In the genomic region with DNA sequence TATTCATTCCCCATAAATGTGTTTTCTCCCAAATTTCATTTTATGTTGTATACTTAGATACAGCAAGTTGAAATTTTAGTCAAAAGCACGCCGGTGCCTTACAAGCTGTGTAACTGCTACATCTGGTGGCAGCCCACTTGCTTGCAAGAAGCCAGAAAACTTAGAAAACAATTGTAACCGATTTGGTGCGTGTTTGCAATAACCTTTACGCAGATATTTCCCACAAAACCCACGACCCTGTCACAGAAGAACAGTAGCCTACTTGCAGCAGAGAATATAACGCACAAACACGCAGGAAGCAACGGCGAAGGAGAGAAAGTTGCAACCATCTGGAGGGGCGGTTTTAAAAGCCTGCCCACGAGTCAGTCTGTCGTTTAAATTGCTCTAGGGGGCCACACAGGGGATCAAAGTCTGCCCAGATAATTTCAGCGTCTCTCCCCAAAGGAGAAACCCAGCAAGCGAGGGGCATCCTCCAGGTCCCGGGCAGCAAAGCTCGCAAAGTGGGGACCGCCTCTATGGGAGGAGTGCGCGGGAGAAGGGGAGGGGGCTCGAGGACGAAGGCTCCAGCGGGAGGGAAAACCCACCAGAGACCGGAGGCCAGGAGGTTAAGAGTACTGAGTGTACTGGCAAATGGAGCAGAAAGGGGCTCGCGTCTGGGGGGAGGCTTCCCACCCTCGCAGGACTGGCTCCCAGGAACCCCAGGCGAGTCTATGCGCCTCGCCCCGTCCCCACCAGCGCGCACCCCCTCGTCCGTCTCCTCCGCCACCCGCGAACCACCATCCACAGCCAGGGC, we compare ENCODE assay signal across 8 cellular contexts. TPM values are rescaled to one million over a fixed set of nuclear protein-coding genes. Genes with fewer than 3 reads are reported as not detected.
DNase-seq lines count a peak whose midpoint lies in the region; ATAC-seq and TF ChIP-seq lines count a peak whose summit lies in the region.

No MANE protein-coding gene starts in this region.

- no peaks in the 10 kb centered on the region; the same call in 1 of the 2 replicates for H3K36me3 ChIP-seq in Panc1 (ENCODE audit: control insufficient read depth, insufficient read depth, low read length)

- DNase-seq in ACHN: peak; percentile 55
- DNase-seq in Panc1 (ENCODE audit: low read depth, low spot score): peak; percentile 35
- peak; percentile 33 for DNase-seq in activated effector memory CD4-positive, alpha-beta T cell treated with Interleukin-2 at 50 U/mL for 16 hours
- DNase-seq in fibroblast of the aortic adventitia (ENCODE audit: low read depth): peak; percentile 84
- DNase-seq in nephron progenitor cell: peak; percentile 67
- peak; percentile 57 for DNase-seq in stimulated activated naive CD8-positive, alpha-beta T cell treated with anti-CD3 and anti-CD28 coated beads, Interleukin-15, Interleukin-2, amounts not matched to agents 100 U/mL and 50 U/mL, for 24 hours

- H3K4me3 ChIP-seq in Panc1 (ENCODE audit: low read depth in 2 of 2, low read length in 2 of 2): peak overlapping the region; percentile 86 to 99
- H3K4me3 ChIP-seq in fibroblast of the aortic adventitia (ENCODE audit: low read depth, low read length): peak overlapping the region; percentile 86

- H3K9me3 ChIP-seq in Panc1 (ENCODE audit: control insufficient read depth, insufficient read depth, low read depth, low read length): no peaks in the 10 kb centered on the region

- intact Hi-C loops in Panc1 (cut with micrococcal nuclease; ENCODE audit: unreplicated experiment): loop anchor here (5.0 to 10.0 kb wide), 2 partner anchors 185 to 258 kb away; no protein-coding TSS in a partner anchor

- H3K4me1 Mint-ChIP-seq in nephron progenitor cell: peaks cover 47% of the 10 kb centered on the region

- no peaks in the 10 kb centered on the region for H3K27me3 ChIP-seq in Panc1 (ENCODE audit: control insufficient read depth, insufficient read depth, low read length)

- peak overlapping the region; percentile 91 for H3K27ac Mint-ChIP-seq in nephron progenitor cell

- no peaks in the 10 kb centered on the region for H3K9me3 Mint-ChIP-seq in nephron progenitor cell

- in situ Hi-C loops in ACHN (cut with HindIII; ENCODE audit: low pct_ligation_motif_present, low pct_unique_long_range_greater_than_20kb, low sequenced_read_pairs) (no loop called here), Panc1 (cut with HindIII; ENCODE audit: low pct_unique_long_range_greater_than_20kb, low sequenced_read_pairs) (no loop called here)

- TF ChIP-seq POLR2A in GM15510 (IDR thresholded peaks at IDR 0.05; ENCODE audit: borderline replicate concordance, extremely low read depth, insufficient read length): peak; percentile 62

- peaks cover 4% of the 10 kb centered on the region for H3K27me3 Mint-ChIP-seq in nephron progenitor cell (ENCODE audit: low read depth, poor library complexity)

- CTCF ChIA-PET in Panc1 (lab: Charles Lee): no interaction called here

- H3K4me1 ChIP-seq in Panc1 (ENCODE audit: control insufficient read depth, insufficient read depth, low read length): peaks cover 27% of the 10 kb centered on the region

- POLR2A ChIA-PET in Panc1 (lab: Charles Lee): interaction anchor here (0.5 kb wide), 1 partner anchor 28 kb away, joined by 3 read pairs; no protein-coding TSS in a partner anchor

- no peaks in the 10 kb centered on the region for H3K36me3 Mint-ChIP-seq in nephron progenitor cell (ENCODE audit: low read depth)

- BruUV-seq in Panc1 (replicated peaks; lab: Mats Ljungman, UMichigan): no TSS peak

- peak overlapping the region; percentile 86 for H3K27ac ChIP-seq in Panc1 (ENCODE audit: low read length)

- TF ChIP-seq CTCF in Panc1 (IDR thresholded peaks at IDR 0.05) (peak; percentile 80), fibroblast of the aortic adventitia (IDR thresholded peaks at IDR 0.05; ENCODE audit: insufficient read depth, low read length) (peak; percentile 71), nephron progenitor cell (IDR thresholded peaks at IDR 0.05) (peak; percentile 19)

- H3K4me3 Mint-ChIP-seq in nephron progenitor cell: peak overlapping the region; percentile 94

- peak; percentile 15 for ATAC-seq in HG03460 (IDR thresholded peaks at IDR 0.05; ENCODE audit: unreplicated experiment)
- peak; percentile 49 for ATAC-seq in Panc1
- ATAC-seq in stimulated activated naive CD8-positive, alpha-beta T cell treated with anti-CD3 and anti-CD28 coated beads, Interleukin-15, Interleukin-2, amounts not matched to agents 100 U/mL and 50 U/mL, for 24 hours: peak; percentile 14

RNA-seq across cellular contexts. Expression of a gene that starts 1.2 kb away (rescaled TPM):
- total RNA-seq in Panc1 (2021; ENCODE audit: unreplicated experiment) (92.9 TPM), fibroblast of the aortic adventitia (ENCODE audit: low replicate concordance) (10.4 and 28.1 TPM in 2 replicates)
- polyA plus RNA-seq in Panc1 (2012; ENCODE audit: insufficient read length): 25.2 TPM

Comparison
In these comparisons a context has a peak if more than half of its experiments do, and no peak if none do; other contexts are left out.
1. Peak in every context shown above with its lines: DNase-seq, ATAC-seq, H3K4me3 ChIP-seq and H3K27ac ChIP-seq.
2. DNase-seq: peak in every context shown above with its lines; median percentile 84 in fibroblast of the aortic adventitia; 67 in nephron progenitor cell; 57 in stimulated activated naive CD8-positive, alpha-beta T cell treated with anti-CD3 and anti-CD28 coated beads, Interleukin-15, Interleukin-2, amounts not matched to agents 100 U/mL and 50 U/mL, for 24 hours; 55 in ACHN; 35 in Panc1; 33 in activated effector memory CD4-positive, alpha-beta T cell treated with Interleukin-2 at 50 U/mL for 16 hours.
3. CTCF ChIP-seq: peak in every context shown above with its lines; median percentile 80 in Panc1; 71 in fibroblast of the aortic adventitia; 19 in nephron progenitor cell.